Comparison of ENCODE assay signal across 14 cellular contexts in the genomic region with DNA sequence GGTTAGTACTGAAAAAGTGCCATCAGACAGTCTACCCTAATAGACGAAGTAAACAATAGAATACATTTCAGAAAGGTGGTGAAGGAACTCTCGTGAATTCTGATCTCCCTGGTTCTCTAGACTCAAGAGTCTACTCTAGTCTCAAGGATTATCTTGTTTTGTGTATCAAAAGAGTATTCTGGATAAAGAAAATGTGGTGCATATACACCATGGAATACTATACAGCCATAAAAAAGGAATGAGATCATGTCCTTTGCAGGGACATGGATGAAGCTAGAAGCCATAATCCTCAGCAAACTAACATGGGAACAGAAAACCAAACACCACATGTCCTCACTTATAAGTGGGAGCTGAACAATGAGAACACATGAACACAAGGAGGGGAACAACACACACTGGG. TPM values are rescaled to one million over a fixed set of nuclear protein-coding genes. Genes with fewer than 3 reads are reported as not detected.
"Had no signal": no experiment of that assay in that cellular context is flagged by ENCODE, and none has a peak within 500 bp of the region (broad histone marks: within the 10 kb centered on the region; RNA-seq: fewer than 3 reads in every experiment).

No MANE protein-coding gene starts in this region.

RNA-seq across cellular contexts. Expression of a gene that starts 36.9 kb away (rescaled TPM):
- total RNA-seq: activated B cell treated with CpG ODN at 0.5 μM for 24 hours; activated CD4-positive, alpha-beta memory T cell treated with anti-CD3 and anti-CD28 coated beads for 36 hours; activated CD4-positive, alpha-beta memory T cell treated with anti-CD3 and anti-CD28 coated beads, Interleukin-2, amount 10 ng/mL, durations not matched to agents 7 days and 5 days; activated CD4-positive, alpha-beta T cell treated with anti-CD3 and anti-CD28 coated beads for 36 hours; activated CD4-positive, alpha-beta T cell treated with anti-CD3 and anti-CD28 coated beads, Interleukin-2, amount 10 ng/mL, durations not matched to agents 24 days and 14 days; activated CD4-positive, alpha-beta T cell treated with anti-CD3 and anti-CD28 coated beads, Interleukin-2, amount 10 ng/mL, durations not matched to agents 7 days and 5 days; activated CD8-positive, alpha-beta memory T cell treated with anti-CD3 and anti-CD28 coated beads for 36 hours; activated CD8-positive, alpha-beta memory T cell treated with anti-CD3 and anti-CD28 coated beads, Interleukin-2, amount 10 ng/mL, durations not matched to agents 7 days and 5 days; activated CD8-positive, alpha-beta T cell treated with anti-CD3 and anti-CD28 coated beads for 36 hours; activated CD8-positive, alpha-beta T cell treated with anti-CD3 and anti-CD28 coated beads, Interleukin-2, amount 10 ng/mL, durations not matched to agents 7 days and 5 days; T-helper 1 cell treated with Interleukin-12 subunit alpha and Interleukin-12 subunit beta and Interleukin-4 antibody, amounts not matched to agents 30 ng/mL and 1 ng/mL, for 36 hours; T-helper 17 cell; T-helper 2 cell treated with Interferon-gamma antibody and Interleukin-4, amounts not matched to agents 100 ng/mL and 5 ng/mL, for 36 hours; WTC11 had no signal
